16 cellular contexts compared by ENCODE assay signal in the genomic region with DNA sequence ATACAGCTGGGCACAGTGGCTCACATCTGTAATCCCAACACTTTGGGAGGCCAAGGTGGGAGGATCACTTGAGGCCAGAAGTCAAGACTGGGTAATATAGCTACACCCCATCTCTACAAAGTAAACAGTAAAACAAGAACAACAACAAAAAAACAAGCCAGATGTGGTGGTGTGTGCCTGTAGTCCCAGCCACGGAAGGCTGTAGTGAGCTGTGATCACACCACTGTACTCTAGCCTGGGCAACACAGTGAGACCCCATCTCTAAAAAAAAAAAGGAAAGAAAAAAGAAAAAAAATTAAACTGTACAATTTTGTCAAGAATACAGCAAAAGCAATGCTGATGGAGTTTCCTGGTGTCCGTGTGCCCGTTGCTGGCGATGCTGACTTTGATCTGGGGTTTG. TPM values are rescaled to one million over a fixed set of nuclear protein-coding genes. Genes with fewer than 3 reads are reported as not detected.
A peak's percentile ranks its signal among the peaks of the same experiment; 100 is the strongest.
DNase-seq lines count a peak whose midpoint lies in the region; ATAC-seq, FAIRE-seq and TF ChIP-seq lines count a peak whose summit lies in the region.
"Had no signal": no experiment of that assay in that cellular context is flagged by ENCODE, and none has a peak within 500 bp of the region (broad histone marks: within the 10 kb centered on the region; RNA-seq: fewer than 3 reads in every experiment).

No MANE protein-coding gene starts in this region.

- in situ Hi-C loops in HepG2 (cut with HindIII; ENCODE audit: extremely low pct_ligation_motif_present, low pct_unique_long_range_greater_than_20kb) (no loop called here), Panc1 (cut with HindIII; ENCODE audit: low pct_unique_long_range_greater_than_20kb, low sequenced_read_pairs) (no loop called here)

- POLR2A ChIA-PET in HepG2 (lab: Yijun Ruan, JAX): interaction anchor here (0.8 kb wide), 1 partner anchor 29 kb away, joined by 3 read pairs; no protein-coding TSS in a partner anchor
- POLR2A ChIA-PET in Panc1 (lab: Charles Lee): no interaction called here

- H3K4me2 ChIP-seq in HepG2 (ENCODE audit: low read depth, low read length) (no peak overlapping the region), keratinocyte (ENCODE audit: control insufficient read depth, extremely low read depth, insufficient read depth, low read depth, low read length) (peak overlapping the region; percentile 16)

- DNase-seq in HepG2 (ENCODE audit: low spot score) (no peak), right lobe of liver (no peak), Panc1 (ENCODE audit: low read depth, low spot score) (no peak), keratinocyte (ENCODE audit: low read depth, low spot score) (no peak), immature natural killer cell (no peak), NOMO-1 treated with dmso at 0.1 percent for 144 hours (lab: John Stamatoyannopoulos, UW; ENCODE audit: unreplicated experiment) (no peak), amygdala (lab: John Stamatoyannopoulos, UW) (no peak)
- DNase-seq: CD8-positive, alpha-beta T cell; DMS 273 treated with DMSO at 0.1 percent for 48 hours; DMS53; DND-41; KBM-7 had no signal

- dilution Hi-C loops in keratinocyte (cut with MboI; ENCODE audit: extremely low pct_ligation_motif_present, low sequenced_read_pairs): no loop called here

- H3K9me3 ChIP-seq in HepG2 (ENCODE audit: low read length) (no peaks in the 10 kb centered on the region), right lobe of liver (no peaks in the 10 kb centered on the region), Panc1 (ENCODE audit: control insufficient read depth, insufficient read depth, low read depth, low read length) (no peaks in the 10 kb centered on the region), keratinocyte (ENCODE audit: control insufficient read depth, low read depth, low read length) (no peaks in the 10 kb centered on the region)
- H3K9me3 ChIP-seq: BLaER1 had no signal

- WGBS in HepG2 (ENCODE audit: low lambda C conversion rate): 0% methylated on average over 4 of the region's 4 CpGs
- 31% methylated on average over 4 of the region's 4 CpGs for WGBS in right lobe of liver (ENCODE audit: insufficient coverage, low coverage, low lambda C conversion rate, missing lambda C conversion rate)

- intact Hi-C loops in HepG2 (cut with micrococcal nuclease; ENCODE audit: unreplicated experiment): loop anchor here (5.0 kb wide), 1 partner anchor 1348 kb away; no protein-coding TSS in a partner anchor
- intact Hi-C loops in right lobe of liver (cut with DNase I): no loop called here
- intact Hi-C loops in Panc1 (cut with micrococcal nuclease; ENCODE audit: unreplicated experiment): no loop called here

- H3K79me2 ChIP-seq in HepG2 (ENCODE audit: insufficient read depth, low read length) (no peaks in the 10 kb centered on the region), keratinocyte (ENCODE audit: control insufficient read depth, insufficient read depth, low read length) (no peaks in the 10 kb centered on the region)

- FAIRE-seq in HepG2 (lab: Jason Lieb, UNC): no peak
- no peak for FAIRE-seq in keratinocyte (lab: Jason Lieb, UNC)
- FAIRE-seq: G401.6 had no signal

- BruUV-seq in HepG2 (replicated peaks; lab: Mats Ljungman, UMichigan): no TSS peak
- BruUV-seq in Panc1 (replicated peaks; lab: Mats Ljungman, UMichigan): no TSS peak

- H3K36me3 ChIP-seq in HepG2 (replicated peaks in 1 of 2; ENCODE audit: control insufficient read depth in 1 of 2, insufficient read depth in 2 of 2, low read length in 2 of 2) (no peaks in the 10 kb centered on the region), right lobe of liver (no peaks in the 10 kb centered on the region), Panc1 (ENCODE audit: control insufficient read depth, insufficient read depth, low read length) (no peaks in the 10 kb centered on the region), keratinocyte (ENCODE audit: control insufficient read depth in 2 of 2, extremely low read depth in 1 of 2, insufficient read depth in 2 of 2, low read length in 2 of 2) (no peaks in the 10 kb centered on the region)
- H3K36me3 ChIP-seq: BLaER1 had no signal

- H2AFZ ChIP-seq in HepG2 (ENCODE audit: low read length): no peak overlapping the region
- H2AFZ ChIP-seq in keratinocyte (ENCODE audit: control insufficient read depth, low read length): no peak overlapping the region
- H2AFZ ChIP-seq: GM23248 had no signal

- peaks cover 0 to 9% of the 10 kb centered on the region in 2 donors for H3K4me1 Mint-ChIP-seq in immature natural killer cell

- no peak for TF ChIP-seq RAD21 in HepG2 (CRISPR knock-in tag; IDR thresholded peaks at IDR 0.05)

- TF ChIP-seq CTCF in HepG2 (CRISPR knock-in tag; IDR thresholded peaks at IDR 0.05) (no peak), right lobe of liver (IDR thresholded peaks at IDR 0.05) (no peak), Panc1 (IDR thresholded peaks at IDR 0.05) (no peak), keratinocyte (optimal IDR thresholded peaks at IDR 0.05 in 1 of 3, IDR thresholded peaks at IDR 0.05 in 1 of 3, conservative IDR thresholded peaks at IDR 0.05 in 1 of 3; ENCODE audit: extremely low read depth in 1 of 3, insufficient read depth in 2 of 3, low read length in 3 of 3) (no peak)

- H3K4me1 ChIP-seq in HepG2 (ENCODE audit: insufficient read depth, low read length): no peaks in the 10 kb centered on the region
- no peaks in the 10 kb centered on the region for H3K4me1 ChIP-seq in right lobe of liver
- H3K4me1 ChIP-seq in Panc1 (ENCODE audit: control insufficient read depth, insufficient read depth, low read length): peaks cover 7% of the 10 kb centered on the region
- peaks cover 22% of the 10 kb centered on the region for H3K4me1 ChIP-seq in keratinocyte (ENCODE audit: control insufficient read depth, extremely low read depth, insufficient read depth, low read length)

- no peaks in the 10 kb centered on the region for H3K36me3 Mint-ChIP-seq in immature natural killer cell
- H3K36me3 Mint-ChIP-seq: CD8-positive, alpha-beta T cell had no signal

- H3K9me1 ChIP-seq in keratinocyte (ENCODE audit: control insufficient read depth, extremely low read depth, insufficient read depth, low read length): no peaks in the 10 kb centered on the region

- TF ChIP-seq POLR2A in HepG2 (IDR thresholded peaks at IDR 0.05; ENCODE audit: insufficient read depth in 1 of 2, low read depth in 2 of 2, low read length in 2 of 2) (no peak), right lobe of liver (IDR thresholded peaks at IDR 0.05) (no peak)

- H3K27me3 ChIP-seq in HepG2 (ENCODE audit: control insufficient read depth in 1 of 2, insufficient read depth in 2 of 2, low read length in 2 of 2) (peaks cover 32 to 95% of the 10 kb centered on the region in 2 experiments), right lobe of liver (no peaks in the 10 kb centered on the region), Panc1 (ENCODE audit: control insufficient read depth, insufficient read depth, low read length) (no peaks in the 10 kb centered on the region), keratinocyte (ENCODE audit: control insufficient read depth, extremely low read depth, insufficient read depth, low read length) (peaks cover 28% of the 10 kb centered on the region)

- H3K27me3 Mint-ChIP-seq in immature natural killer cell (ENCODE audit: low read depth in 3 of 3): peaks cover 3 to 15% (median 5%) of the 10 kb centered on the region in 3 donors

- no peak overlapping the region for H3K27ac Mint-ChIP-seq in immature natural killer cell
- H3K27ac Mint-ChIP-seq: CD8-positive, alpha-beta T cell had no signal

- CTCF ChIA-PET in HepG2 (lab: Yijun Ruan, JAX; ENCODE audit: low intra/inter-chr PET ratio, low total read pairs): no interaction called here
- CTCF ChIA-PET in Panc1 (lab: Charles Lee): interaction anchor here (0.9 to 1.0 kb wide), 2 partner anchors 22 to 212 kb away, joined by 3 to 6 read pairs; no protein-coding TSS in a partner anchor

- no peak overlapping the region for H3K27ac ChIP-seq in HepG2 (ENCODE audit: extremely low read length, insufficient read depth, low read length)
- no peak overlapping the region for H3K27ac ChIP-seq in right lobe of liver
- H3K27ac ChIP-seq in Panc1 (ENCODE audit: low read length): peak overlapping the region; percentile 60; the same call in 1 of the 2 replicates
- H3K27ac ChIP-seq in keratinocyte (ENCODE audit: control insufficient read depth, insufficient read depth, low read length): no peak overlapping the region
- H3K27ac ChIP-seq: 22Rv1, BLaER1, GM23248 had no signal

- no peak overlapping the region for H3K9ac ChIP-seq in HepG2 (ENCODE audit: insufficient read depth, low read depth, low read length)
- H3K9ac ChIP-seq in keratinocyte (ENCODE audit: control insufficient read depth, extremely low read depth, insufficient read depth, low read length): no peak overlapping the region
- H3K9ac ChIP-seq: BLaER1, GM23248 had no signal

- H3K4me3 Mint-ChIP-seq in immature natural killer cell: no peak overlapping the region
- H3K4me3 Mint-ChIP-seq: CD8-positive, alpha-beta T cell had no signal

- H4K20me1 ChIP-seq in HepG2 (ENCODE audit: insufficient read depth, low read length) (no peaks in the 10 kb centered on the region; the same call in 1 of the 2 replicates), keratinocyte (ENCODE audit: control insufficient read depth, extremely low read depth, insufficient read depth, low read length) (no peaks in the 10 kb centered on the region)

- H3K4me3 ChIP-seq in HepG2 (replicated peaks in 1 of 3; ENCODE audit: insufficient read depth in 1 of 3, low read depth in 2 of 3, low read length in 3 of 3) (no peak overlapping the region), right lobe of liver (no peak overlapping the region), Panc1 (ENCODE audit: low read depth in 2 of 2, low read length in 2 of 2) (no peak overlapping the region), keratinocyte (ENCODE audit: control insufficient read depth in 2 of 3, extremely low read depth in 1 of 3, insufficient read depth in 2 of 3, low read depth in 1 of 3, low read length in 3 of 3) (no peak overlapping the region)
- H3K4me3 ChIP-seq: BLaER1, GM23248 had no signal

- no peaks in the 10 kb centered on the region for H3K9me3 Mint-ChIP-seq in immature natural killer cell
- H3K9me3 Mint-ChIP-seq: CD8-positive, alpha-beta T cell had no signal

- no peak for TF ChIP-seq EP300 in HepG2 (IDR thresholded peaks at IDR 0.05; ENCODE audit: low read depth in 2 of 2, low read length in 2 of 2)
- no peak for TF ChIP-seq EP300 in HepG2 (CRISPR knock-in tag; IDR thresholded peaks at IDR 0.05; ENCODE audit: borderline replicate concordance)

- ATAC-seq in HepG2: no peak
- no peak for ATAC-seq in right lobe of liver
- ATAC-seq in Panc1: no peak
- ATAC-seq: CD8-positive, alpha-beta T cell had no signal

RNA-seq across cellular contexts. Expression of gene SLCO4A1, which starts 47.2 kb away (rescaled TPM):
- total RNA-seq in HepG2 (2016; rRNA removed; fragmentation: Illumina TruSeq; extraction: Trizol) (23.8 and 55.5 TPM in 2 replicates), right lobe of liver (1 to 10 TPM in 5 of 6 experiments, under 1 TPM in 1; 0.93 to 8.8 (median 4.3) TPM), Panc1 (2021; ENCODE audit: unreplicated experiment) (167 TPM)
- total RNA-seq in HepG2 (2016; cell fraction: cytosol; rRNA removed; fragmentation: Illumina TruSeq; extraction: Trizol; ENCODE audit: low read depth): 21.3 and 22.4 TPM in 2 replicates
- 20.7 and 58.6 TPM in 2 replicates for total RNA-seq in HepG2 (2016; cell fraction: insoluble cytoplasmic fraction; rRNA removed; fragmentation: Illumina TruSeq; extraction: Trizol)
- 31.3 and 32.0 TPM in 2 replicates for total RNA-seq in HepG2 (2016; cell fraction: membrane; rRNA removed; fragmentation: Illumina TruSeq; extraction: Trizol)
- 55.7 and 65.4 TPM in 2 replicates for total RNA-seq in HepG2 (2016; cell fraction: nucleus; rRNA removed; fragmentation: Illumina TruSeq; extraction: Trizol)
- polyA plus RNA-seq in HepG2 (2011; rRNA removed) (91.3 and 112 TPM in 2 replicates), keratinocyte (0.43 to 1.8 TPM (median 1.4 TPM) in 3 replicates), immature natural killer cell (under 1 TPM in 2 of 3 donors, not detected in 1; 0.34 to 0.40 TPM)
- 53.2 and 96.9 TPM in 2 replicates for polyA plus RNA-seq in HepG2 (2011; cell fraction: cytosol; rRNA removed)
- polyA plus RNA-seq in HepG2 (2011; cell fraction: nucleus; rRNA removed): 133 and 239 TPM in 2 replicates
- 48.1 and 97.6 TPM in 2 replicates for polyA plus RNA-seq in HepG2 (2012)
- 14.3 and 17.6 TPM in 2 replicates for polyA plus RNA-seq in HepG2 (2016; cell fraction: cytosol; fragmentation: Illumina TruSeq; extraction: Trizol; ENCODE audit: low read depth)
- 25.9 and 26.2 TPM in 2 replicates for polyA plus RNA-seq in HepG2 (2016; cell fraction: insoluble cytoplasmic fraction; fragmentation: Illumina TruSeq; extraction: Trizol; ENCODE audit: low read depth)
- polyA plus RNA-seq in HepG2 (2016; cell fraction: membrane; fragmentation: Illumina TruSeq; extraction: Trizol; ENCODE audit: low read depth): 21.9 and 22.4 TPM in 2 replicates
- polyA plus RNA-seq in HepG2 (2016; cell fraction: nucleus; fragmentation: Illumina TruSeq; extraction: Trizol; ENCODE audit: insufficient read depth, low read depth): 114 and 125 TPM in 2 replicates
- polyA minus RNA-seq in HepG2 (2011; rRNA and poly(A)+ RNA removed; ENCODE audit: low replicate concordance): 44.0 and 104 TPM in 2 replicates
- polyA minus RNA-seq in HepG2 (2011; cell fraction: cytosol; rRNA and poly(A)+ RNA removed): 27.7 and 39.2 TPM in 2 replicates
- 31.2 and 42.4 TPM in 2 replicates for polyA minus RNA-seq in HepG2 (2011; cell fraction: nucleus; rRNA and poly(A)+ RNA removed)
- polyA plus RNA-seq in Panc1 (2012; ENCODE audit: insufficient read length): 145 TPM
- 19.0 TPM for polyA plus RNA-seq in keratinocyte (2011; ENCODE audit: low read depth)
- 0.28 and 0.35 TPM in 2 replicates for polyA plus RNA-seq in keratinocyte (2011; cell fraction: cytosol; rRNA removed)
- 1.6 and 2.7 TPM in 2 replicates for polyA plus RNA-seq in keratinocyte (2011; cell fraction: nucleus; rRNA removed)
- 1.1 and 42.6 TPM in 2 replicates for polyA plus RNA-seq in keratinocyte (2012; ENCODE audit: low replicate concordance)
- 0.96 to 1.7 TPM (median 1.1 TPM) in 3 replicates for polyA minus RNA-seq in keratinocyte
- 4.6 TPM for polyA minus RNA-seq in keratinocyte (2011; cell fraction: cytosol; rRNA and poly(A)+ RNA removed)
- 1.7 and 1.8 TPM in 2 replicates for polyA minus RNA-seq in keratinocyte (2011; cell fraction: nucleus; rRNA and poly(A)+ RNA removed)
